Comparison of ENCODE assay signal across 29 cellular contexts in the genomic region with DNA sequence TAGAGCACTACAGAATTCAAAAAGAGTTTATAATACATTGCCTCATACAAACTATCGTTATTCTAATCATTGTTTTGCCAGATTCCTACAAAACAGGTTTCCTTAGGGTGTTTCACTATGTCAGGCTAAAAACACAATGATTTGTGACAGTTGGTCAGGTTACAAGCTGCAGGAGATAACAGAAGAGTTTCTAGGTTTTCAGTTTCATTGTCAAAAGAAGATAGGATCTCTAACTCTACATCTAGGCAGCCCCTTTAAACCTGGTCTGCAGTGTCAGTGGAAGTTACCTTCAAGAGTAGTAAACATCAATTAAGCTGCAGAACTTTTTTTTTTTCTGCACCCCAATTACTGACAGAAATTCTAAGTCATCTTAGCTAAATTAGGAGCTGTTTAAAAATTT.
"Had no signal": no experiment of that assay in that cellular context is flagged by ENCODE, and none has a peak within 500 bp of the region (broad histone marks: within the 10 kb centered on the region; RNA-seq: fewer than 3 reads in every experiment).

No MANE protein-coding gene starts in this region.

- H3K4me3 ChIP-seq: adrenal gland, body of pancreas, esophagus squamous epithelium had no signal

- H3K36me3 ChIP-seq: adrenal gland, esophagus squamous epithelium had no signal

- H3K4me1 ChIP-seq: adrenal gland, body of pancreas, esophagus squamous epithelium had no signal

- ATAC-seq: activated CD4-positive, alpha-beta T cell treated with anti-CD3 and anti-CD28 coated beads for 36 hours; activated CD8-positive, alpha-beta memory T cell treated with anti-CD3 and anti-CD28 coated beads, Interleukin-2, amount 10 ng/mL, durations not matched to agents 7 days and 5 days; activated CD8-positive, alpha-beta T cell treated with anti-CD3 and anti-CD28 coated beads, Interleukin-2, amount 10 ng/mL, durations not matched to agents 7 days and 5 days; activated naive CD8-positive, alpha-beta T cell treated with anti-CD3 and anti-CD28 coated beads, Interleukin-2, amount 50 U/mL, for 24 hours; body of pancreas; effector memory CD8-positive, alpha-beta T cell had no signal

- H3K9me3 ChIP-seq: adrenal gland, body of pancreas, esophagus squamous epithelium had no signal

- H3K4me1 Mint-ChIP-seq: activated CD4-positive, alpha-beta T cell treated with anti-CD3 and anti-CD28 coated beads for 36 hours; activated CD4-positive, alpha-beta T cell treated with anti-CD3 and anti-CD28 coated beads, Interleukin-2, amount 10 ng/mL, durations not matched to agents 24 days and 14 days; activated CD8-positive, alpha-beta memory T cell treated with anti-CD3 and anti-CD28 coated beads, Interleukin-2, amount 10 ng/mL, durations not matched to agents 7 days and 5 days; activated naive CD4-positive, alpha-beta T cell treated with anti-CD3 and anti-CD28 coated beads, Interleukin-2, amount 50 U/mL, for 24 hours; activated naive CD8-positive, alpha-beta T cell treated with anti-CD3 and anti-CD28 coated beads for 36 hours; activated naive CD8-positive, alpha-beta T cell treated with anti-CD3 and anti-CD28 coated beads, Interleukin-2, amount 50 U/mL, for 24 hours had no signal

- H3K27ac Mint-ChIP-seq: activated CD4-positive, alpha-beta memory T cell treated with anti-CD3 and anti-CD28 coated beads for 36 hours; activated CD4-positive, alpha-beta T cell treated with anti-CD3 and anti-CD28 coated beads for 36 hours; activated CD4-positive, alpha-beta T cell treated with anti-CD3 and anti-CD28 coated beads, Interleukin-2, amount 10 ng/mL, durations not matched to agents 24 days and 14 days; activated CD8-positive, alpha-beta memory T cell treated with anti-CD3 and anti-CD28 coated beads, Interleukin-2, amount 10 ng/mL, durations not matched to agents 7 days and 5 days; activated CD8-positive, alpha-beta T cell treated with anti-CD3 and anti-CD28 coated beads, Interleukin-2, amount 10 ng/mL, durations not matched to agents 7 days and 5 days; activated naive CD4-positive, alpha-beta T cell treated with anti-CD3 and anti-CD28 coated beads for 36 hours; activated naive CD4-positive, alpha-beta T cell treated with anti-CD3 and anti-CD28 coated beads, Interleukin-2, amount 50 U/mL, for 24 hours; activated naive CD8-positive, alpha-beta T cell treated with anti-CD3 and anti-CD28 coated beads for 36 hours; activated naive CD8-positive, alpha-beta T cell treated with anti-CD3 and anti-CD28 coated beads, Interleukin-2, amount 50 U/mL, for 24 hours; activated T-helper 1 cell treated with anti-CD3 and anti-CD28 coated beads, Interleukin-12 subunit alpha, Interleukin-12 subunit beta, Interleukin-2, Interleukin-4 antibody, amounts not matched to agents 30 ng/mL and 10 ng/mL and 1 ng/mL, durations not matched to agents 14 hours and 24 hours and 36 hours; activated T-helper 2 cell treated with anti-CD3 and anti-CD28 coated beads, Interferon-gamma antibody, Interleukin-2, Interleukin-4, amounts not matched to agents 10 μg/mL and 5 μg/mL and 100 μg/mL, durations not matched to agents 14 hours and 24 hours and 36 hours; effector memory CD8-positive, alpha-beta T cell had no signal

- DNase-seq: activated CD4-positive, alpha-beta memory T cell treated with anti-CD3 and anti-CD28 coated beads for 36 hours; activated CD4-positive, alpha-beta T cell treated with anti-CD3 and anti-CD28 coated beads for 36 hours; activated CD4-positive, alpha-beta T cell treated with anti-CD3 and anti-CD28 coated beads, Interleukin-2, amount 10 ng/mL, durations not matched to agents 24 days and 14 days; activated CD4-positive, CD25-positive, alpha-beta regulatory T cell; activated CD4-positive, CD25-positive, alpha-beta regulatory T cell treated with anti-CD3 and anti-CD28 coated beads, Interleukin-2, amount 50 U/mL, for 72 hours; activated CD8-positive, alpha-beta memory T cell treated with anti-CD3 and anti-CD28 coated beads, Interleukin-2, amount 10 ng/mL, durations not matched to agents 7 days and 5 days; activated CD8-positive, alpha-beta memory T cell treated with anti-CD3 and anti-CD28 coated beads, Interleukin-2, amount 50 U/mL, for 4 hours; activated CD8-positive, alpha-beta T cell treated with anti-CD3 and anti-CD28 coated beads, Interleukin-2, amount 10 ng/mL, durations not matched to agents 7 days and 5 days; activated effector memory CD4-positive, alpha-beta T cell treated with anti-CD3 and anti-CD28 coated beads, Interleukin-2, amount 50 U/mL, for 16 hours; activated naive CD4-positive, alpha-beta T cell treated with anti-CD3 and anti-CD28 coated beads for 36 hours; activated naive CD8-positive, alpha-beta T cell treated with anti-CD3 and anti-CD28 coated beads for 36 hours; activated naive CD8-positive, alpha-beta T cell treated with anti-CD3 and anti-CD28 coated beads, Interleukin-2, amount 50 U/mL, for 24 hours; activated T-cell treated with anti-CD3 and anti-CD28 coated beads, Interleukin-2, amount 50 U/mL, for 1 hour; activated T-cell treated with anti-CD3 and anti-CD28 coated beads, Interleukin-2, amount 50 U/mL, for 48 hours; adrenal gland; amygdala; aorta; body of pancreas; caudate nucleus; cortex of kidney; dermis blood vessel endothelial cell; effector CD4-positive, alpha-beta T cell; effector memory CD8-positive, alpha-beta T cell; esophagus squamous epithelium; foreskin melanocyte had no signal

- H3K27me3 Mint-ChIP-seq: activated CD4-positive, alpha-beta memory T cell treated with anti-CD3 and anti-CD28 coated beads for 36 hours; activated CD4-positive, alpha-beta T cell treated with anti-CD3 and anti-CD28 coated beads for 36 hours; activated CD4-positive, alpha-beta T cell treated with anti-CD3 and anti-CD28 coated beads, Interleukin-2, amount 10 ng/mL, durations not matched to agents 24 days and 14 days; activated CD8-positive, alpha-beta memory T cell treated with anti-CD3 and anti-CD28 coated beads, Interleukin-2, amount 10 ng/mL, durations not matched to agents 7 days and 5 days; activated naive CD4-positive, alpha-beta T cell treated with anti-CD3 and anti-CD28 coated beads, Interleukin-2, amount 50 U/mL, for 24 hours; activated naive CD8-positive, alpha-beta T cell treated with anti-CD3 and anti-CD28 coated beads for 36 hours; activated naive CD8-positive, alpha-beta T cell treated with anti-CD3 and anti-CD28 coated beads, Interleukin-2, amount 50 U/mL, for 24 hours; effector memory CD8-positive, alpha-beta T cell had no signal

- H3K9me3 Mint-ChIP-seq: activated CD4-positive, alpha-beta T cell treated with anti-CD3 and anti-CD28 coated beads, Interleukin-2, amount 10 ng/mL, durations not matched to agents 24 days and 14 days; activated naive CD8-positive, alpha-beta T cell treated with anti-CD3 and anti-CD28 coated beads for 36 hours had no signal

- H3K27ac ChIP-seq: adrenal gland, body of pancreas, epithelial cell of prostate, esophagus squamous epithelium had no signal

- H3K36me3 Mint-ChIP-seq: activated CD4-positive, alpha-beta memory T cell treated with anti-CD3 and anti-CD28 coated beads for 36 hours; activated CD8-positive, alpha-beta memory T cell treated with anti-CD3 and anti-CD28 coated beads, Interleukin-2, amount 10 ng/mL, durations not matched to agents 7 days and 5 days; activated naive CD4-positive, alpha-beta T cell treated with anti-CD3 and anti-CD28 coated beads, Interleukin-2, amount 50 U/mL, for 24 hours; activated naive CD8-positive, alpha-beta T cell treated with anti-CD3 and anti-CD28 coated beads for 36 hours had no signal

- H3K27me3 ChIP-seq: adrenal gland, body of pancreas, esophagus squamous epithelium had no signal

- H3K4me3 Mint-ChIP-seq: activated CD4-positive, alpha-beta memory T cell treated with anti-CD3 and anti-CD28 coated beads for 36 hours; activated CD4-positive, alpha-beta T cell treated with anti-CD3 and anti-CD28 coated beads for 36 hours; activated CD4-positive, alpha-beta T cell treated with anti-CD3 and anti-CD28 coated beads, Interleukin-2, amount 10 ng/mL, durations not matched to agents 24 days and 14 days; activated CD8-positive, alpha-beta memory T cell treated with anti-CD3 and anti-CD28 coated beads, Interleukin-2, amount 10 ng/mL, durations not matched to agents 7 days and 5 days; activated CD8-positive, alpha-beta T cell treated with anti-CD3 and anti-CD28 coated beads, Interleukin-2, amount 10 ng/mL, durations not matched to agents 7 days and 5 days; activated naive CD4-positive, alpha-beta T cell treated with anti-CD3 and anti-CD28 coated beads for 36 hours; activated naive CD4-positive, alpha-beta T cell treated with anti-CD3 and anti-CD28 coated beads, Interleukin-2, amount 50 U/mL, for 24 hours; activated naive CD8-positive, alpha-beta T cell treated with anti-CD3 and anti-CD28 coated beads for 36 hours; activated naive CD8-positive, alpha-beta T cell treated with anti-CD3 and anti-CD28 coated beads, Interleukin-2, amount 50 U/mL, for 24 hours; activated T-helper 1 cell treated with anti-CD3 and anti-CD28 coated beads, Interleukin-12 subunit alpha, Interleukin-12 subunit beta, Interleukin-2, Interleukin-4 antibody, amounts not matched to agents 30 ng/mL and 10 ng/mL and 1 ng/mL, durations not matched to agents 14 hours and 24 hours and 36 hours; effector memory CD8-positive, alpha-beta T cell had no signal
